ENCODE assay signal across 8 cellular contexts in the genomic region with DNA sequence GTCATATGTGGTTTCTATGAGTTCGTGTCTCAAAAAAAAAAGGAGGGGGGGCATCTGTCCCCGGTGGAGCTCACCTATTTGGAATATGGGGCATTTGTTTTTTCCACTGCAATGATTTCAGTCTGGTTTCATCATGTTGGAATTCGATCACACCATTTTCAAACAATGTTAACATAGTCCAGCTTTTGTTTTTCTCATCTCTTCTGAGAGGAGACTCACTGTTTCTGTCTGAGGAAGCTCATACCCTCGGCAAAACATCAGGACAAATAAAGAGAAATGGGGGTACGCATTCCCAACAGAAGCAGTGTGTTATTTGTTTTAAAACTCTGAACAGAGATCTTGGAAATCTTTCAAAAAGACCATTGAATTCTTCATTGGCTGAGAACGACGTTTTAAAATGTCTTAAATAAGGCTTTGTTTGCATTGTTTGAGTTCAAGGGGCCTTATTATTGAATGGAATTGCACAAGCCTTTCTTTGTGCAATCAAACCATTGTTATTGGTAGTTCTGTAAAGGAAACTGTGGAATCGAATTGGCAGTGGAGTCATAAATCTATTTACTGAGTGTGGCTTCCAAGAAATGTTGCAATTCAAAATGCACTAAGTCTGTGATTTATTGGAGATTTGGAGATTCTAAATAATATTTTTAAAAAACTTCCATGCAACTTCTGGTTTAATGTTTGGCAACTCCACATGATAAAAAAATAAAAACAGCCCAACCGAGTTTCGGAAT.
DNase-seq lines count a peak whose midpoint lies in the region; ATAC-seq and TF ChIP-seq lines count a peak whose summit lies in the region.

No MANE protein-coding gene starts in this region.

- H3K4me2 ChIP-seq in SK-N-SH, result no peak overlapping the region

- H3K36me3 ChIP-seq in SK-N-SH (replicated peaks in 1 of 2; ENCODE audit: control insufficient read depth in 1 of 2, insufficient read depth in 2 of 2, low read length in 1 of 2), result peaks cover 45 to 49% of the 10 kb centered on the region in 2 experiments
- peaks cover 20% of the 10 kb centered on the region for H3K36me3 ChIP-seq in rectal smooth muscle tissue (ENCODE audit: control insufficient read depth, insufficient read depth, low read length)

- H3K27ac ChIP-seq in SK-N-SH (ENCODE audit: low read depth in 2 of 2, low read length in 1 of 2), result peak overlapping the region in 1 of 2 experiments; percentile 42; a peak in 2 of 4 replicates
- peak overlapping the region; percentile 58 for H3K27ac ChIP-seq in rectal smooth muscle tissue (ENCODE audit: low read depth, low read length)

- H3K79me2 ChIP-seq in SK-N-SH (ENCODE audit: insufficient read depth), result peaks cover 19% of the 10 kb centered on the region; the same call in 1 of the 2 replicates

- no peaks in the 10 kb centered on the region for H4K20me1 ChIP-seq in SK-N-SH (ENCODE audit: insufficient read depth)

- no peak overlapping the region for H3K9ac ChIP-seq in SK-N-SH
- no peak overlapping the region for H3K9ac ChIP-seq in rectal smooth muscle tissue (ENCODE audit: low read length)

- peaks cover 0 to 32% of the 10 kb centered on the region in 2 experiments; a peak in 2 of 4 replicates for H3K4me1 ChIP-seq in SK-N-SH (ENCODE audit: control insufficient read depth in 1 of 2, insufficient read depth in 2 of 2, low read depth in 1 of 2, low read length in 1 of 2)
- H3K4me1 ChIP-seq in rectal smooth muscle tissue (ENCODE audit: control insufficient read depth, insufficient read depth, low read length), result peaks cover 25% of the 10 kb centered on the region

- ATAC-seq in HG03135 (IDR thresholded peaks at IDR 0.05; ENCODE audit: unreplicated experiment) (no peak), GM21619 (IDR thresholded peaks at IDR 0.05; ENCODE audit: unreplicated experiment) (no peak)

- WGBS in SK-N-SH (ENCODE audit: low lambda C conversion rate), result 77% methylated on average over 10 of the region's 10 CpGs

- H3K4me3 ChIP-seq in SK-N-SH (ENCODE audit: low read depth in 2 of 2, low read length in 1 of 2) (no peak overlapping the region), rectal smooth muscle tissue (ENCODE audit: low read length) (no peak overlapping the region)

- no peak for TF ChIP-seq RAD21 in SK-N-SH (IDR thresholded peaks at IDR 0.05; ENCODE audit: low read length)

- DNase-seq in GM04504 (ENCODE audit: low read depth) (peak; percentile 50), SK-N-SH (no peak), foreskin melanocyte (peak; percentile 60), HuH-7.5 (ENCODE audit: low spot score) (no peak), SIG-M5 treated with dmso at 0.1 percent for 504 hours (lab: John Stamatoyannopoulos, UW; ENCODE audit: unreplicated experiment) (no peak)

- H3K9me2 ChIP-seq in SK-N-SH, result no peaks in the 10 kb centered on the region

- H3F3A ChIP-seq in SK-N-SH (replicated peaks; ENCODE audit: insufficient read depth), result peaks cover 33% of the 10 kb centered on the region

- POLR2A ChIA-PET in SK-N-SH (lab: Yijun Ruan, JAX), result no interaction called here

- no peaks in the 10 kb centered on the region for H3K9me3 ChIP-seq in SK-N-SH

- H3K27me3 ChIP-seq in SK-N-SH (ENCODE audit: insufficient read depth) (no peaks in the 10 kb centered on the region), rectal smooth muscle tissue (ENCODE audit: control insufficient read depth, insufficient read depth, low read length) (no peaks in the 10 kb centered on the region)

- TF ChIP-seq EP300 in SK-N-SH (IDR thresholded peaks at IDR 0.05; ENCODE audit: borderline replicate concordance in 1 of 2, low read depth in 1 of 2, low read length in 1 of 2), result no peak

- TF ChIP-seq CTCF in SK-N-SH (IDR thresholded peaks at IDR 0.05), result no peak

- no peak overlapping the region for H2AFZ ChIP-seq in SK-N-SH (ENCODE audit: low read depth)

- CTCF ChIA-PET in SK-N-SH (lab: Yijun Ruan, JAX), result interaction anchor here (0.8 kb wide), 1 partner anchor 12 kb away, joined by 3 read pairs; no protein-coding TSS in a partner anchor

TF ChIP-seq in SK-N-SH, 30 proteins besides CTCF, POLR2A, EP300 and RAD21:
- no peak for TF ChIP-seq PBX3 (IDR thresholded peaks at IDR 0.05)
- TF ChIP-seq TAF1 (IDR thresholded peaks at IDR 0.05; ENCODE audit: borderline replicate concordance, low read depth, low read length), result 0 out of 2 replicates have a peak, but pooled peaks have one; percentile 31
- 0 out of 2 replicates have a peak, but pooled peaks have one; percentile 4 for TF ChIP-seq TCF12 (IDR thresholded peaks at IDR 0.05)
TF ChIP-seq in SK-N-SH: peak in this region for 2.

Comparison
In these comparisons a context has a peak if more than half of its experiments do, and no peak if none do; other contexts are left out.
1. DNase-seq: peak in GM04504 (single experiment) and foreskin melanocyte (single experiment); none in SK-N-SH (single experiment), HuH-7.5 (single experiment) and SIG-M5 treated with dmso at 0.1 percent for 504 hours (single experiment).